In the genomic region with DNA sequence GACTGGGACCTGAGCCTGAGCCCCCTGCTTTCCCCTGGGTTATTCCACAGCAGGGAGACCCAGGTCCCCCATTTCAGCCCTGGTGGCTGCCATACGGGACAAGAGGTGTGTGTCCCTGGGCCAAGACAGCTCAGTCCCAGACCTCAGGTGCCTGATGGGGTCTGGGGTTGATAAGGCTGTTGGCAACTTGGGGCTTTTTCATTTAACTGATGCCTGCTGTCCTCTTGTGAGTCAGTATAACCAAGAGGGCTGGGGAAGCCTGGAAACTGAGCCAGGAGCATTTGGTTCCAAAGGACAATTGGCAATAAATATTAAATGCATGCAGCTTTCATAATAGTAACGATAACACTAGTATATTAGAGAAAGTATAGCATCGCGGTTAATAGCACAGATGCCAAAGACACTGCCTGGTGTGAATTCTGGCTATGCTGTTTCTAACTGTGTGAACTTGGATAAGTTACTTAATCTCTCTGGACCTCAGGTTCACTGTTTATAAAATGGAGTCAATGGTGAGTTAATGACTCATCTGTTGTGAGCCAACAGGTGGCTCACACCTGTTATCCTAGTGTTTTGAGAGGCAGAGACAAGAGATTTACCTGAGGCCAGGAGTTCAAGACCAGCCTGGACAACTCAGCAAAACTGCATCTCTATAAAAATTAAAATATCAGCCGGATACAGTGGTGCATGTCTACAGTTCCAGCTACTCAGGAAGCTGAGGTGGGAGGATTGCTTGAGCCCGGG, we compare ENCODE assay signal across 9 cellular contexts. TPM values are rescaled to one million over a fixed set of nuclear protein-coding genes. Genes with fewer than 3 reads are reported as not detected.
DNase-seq lines count a peak whose midpoint lies in the region; ATAC-seq, FAIRE-seq and TF ChIP-seq lines count a peak whose summit lies in the region.
"Had no signal": no experiment of that assay in that cellular context is flagged by ENCODE, and none has a peak within 500 bp of the region (broad histone marks: within the 10 kb centered on the region; RNA-seq: fewer than 3 reads in every experiment).

No MANE protein-coding gene starts in this region.

- H3K4me1 ChIP-seq in A549 (peaks cover 46% of the 10 kb centered on the region), HUES48 (ENCODE audit: control insufficient read depth, insufficient read depth, low read length) (peaks cover 4% of the 10 kb centered on the region; the same call in 1 of the 2 replicates), muscle layer of duodenum (ENCODE audit: control insufficient read depth in 1 of 2, insufficient read depth in 2 of 2, low read length in 2 of 2) (peaks cover 6 to 7% of the 10 kb centered on the region in 2 donors)

- TF ChIP-seq POLR2A in A549 (IDR thresholded peaks at IDR 0.05; ENCODE audit: low read length), result no peak

- H3K36me3 ChIP-seq in HUES48 (ENCODE audit: control insufficient read depth, insufficient read depth, low read length), result no peaks in the 10 kb centered on the region
- H3K36me3 ChIP-seq in muscle layer of duodenum (ENCODE audit: control insufficient read depth in 1 of 2, insufficient read depth in 2 of 2, low read length in 2 of 2), result no peaks in the 10 kb centered on the region

- no peaks in the 10 kb centered on the region for H3K9me3 ChIP-seq in A549
- no peaks in the 10 kb centered on the region for H3K9me3 ChIP-seq in HUES48 (ENCODE audit: control insufficient read depth, insufficient read depth, low read length)
- H3K9me3 ChIP-seq in muscle layer of duodenum (ENCODE audit: control insufficient read depth in 1 of 2, low read length in 2 of 2), result no peaks in the 10 kb centered on the region

- TF ChIP-seq CTCF in A549 (IDR thresholded peaks at IDR 0.05) (no peak), choroid plexus epithelial cell (conservative IDR thresholded peaks at IDR 0.05; ENCODE audit: low read depth, low read length) (no peak)

- DNase-seq in A549 (ENCODE audit: low read depth in 1 of 2, low spot score in 1 of 2), result no peak
- DNase-seq in choroid plexus epithelial cell (ENCODE audit: low read depth), result no peak
- DNase-seq in NCI-H510A (lab: John Stamatoyannopoulos, UW), result no peak
- DNase-seq in DMS 273 (lab: John Stamatoyannopoulos, UW; ENCODE audit: unreplicated experiment), result no peak
- no peak for DNase-seq in stimulated activated CD4-positive, alpha-beta T cell treated with anti-CD3 and anti-CD28 coated beads, Interleukin-2, amount 100 ng/mL, for 24 hours
- DNase-seq: amniotic stem cell had no signal

- ATAC-seq in A549, result no peak
- no peak for ATAC-seq in HG03442 (IDR thresholded peaks at IDR 0.05; ENCODE audit: unreplicated experiment)

- CTCF ChIA-PET in A549 (lab: Yijun Ruan, JAX), result interaction anchor here (1.1 to 2.2 kb wide), 3 partner anchors 9 to 227 kb away, joined by 3 to 14 read pairs (median 3); no protein-coding TSS in a partner anchor

- WGBS in A549 (ENCODE audit: missing lambda C conversion rate), result 78% methylated on average over 6 of the region's 6 CpGs

- TF ChIP-seq RAD21 in A549 (conservative IDR thresholded peaks at IDR 0.05 in 1 of 2, IDR thresholded peaks at IDR 0.05 in 1 of 2), result no peak

- peak overlapping the region; percentile 77 for H3K4me2 ChIP-seq in A549

- H3K9ac ChIP-seq in HUES48 (ENCODE audit: low read depth, low read length), result no peak overlapping the region

- POLR2A ChIA-PET in A549 (lab: Yijun Ruan, JAX), result interaction anchor here (1.0 to 1.1 kb wide), 2 partner anchors 88 to 112 kb away, joined by 3 to 9 read pairs; partner anchors contain the start of gene SLC8B1

- peak overlapping the region; percentile 62 for H3K4me3 ChIP-seq in A549
- H3K4me3 ChIP-seq in HUES48 (ENCODE audit: low read depth, low read length), result no peak overlapping the region
- peak overlapping the region; percentile 62 for H3K4me3 ChIP-seq in choroid plexus epithelial cell (ENCODE audit: low read depth, low read length)
- H3K4me3 ChIP-seq in muscle layer of duodenum (ENCODE audit: low read depth in 1 of 2, low read length in 2 of 2), result peak overlapping the region; percentile 55 to 56

- H3K27ac ChIP-seq in A549, result peak overlapping the region; percentile 83 to 96
- H3K27ac ChIP-seq in HUES48 (ENCODE audit: low read depth, low read length), result peak overlapping the region; percentile 66
- peak overlapping the region; percentile 65 for H3K27ac ChIP-seq in muscle layer of duodenum (ENCODE audit: low read length)

- no peak for TF ChIP-seq EP300 in A549 (IDR thresholded peaks at IDR 0.05)

- H3K27me3 ChIP-seq in HUES48 (ENCODE audit: control insufficient read depth, insufficient read depth, low read length) (no peaks in the 10 kb centered on the region), muscle layer of duodenum (ENCODE audit: low read depth, low read length) (no peaks in the 10 kb centered on the region)

- FAIRE-seq in A549 (lab: Jason Lieb, UNC), result no peak

TF ChIP-seq in A549, 52 proteins besides CTCF, POLR2A, EP300 and RAD21:
- TF ChIP-seq FOSL2 (IDR thresholded peaks at IDR 0.05), result no peak
- peak; percentile 52 for TF ChIP-seq FOSL2 (CRISPR knock-in tag; IDR thresholded peaks at IDR 0.05)
- no peak for TF ChIP-seq GATA3 (IDR thresholded peaks at IDR 0.05; ENCODE audit: borderline replicate concordance)
- peak; percentile 4 for TF ChIP-seq ZFP36 (IDR thresholded peaks at IDR 0.05; ENCODE audit: borderline replicate concordance, partially characterized antibody)

RNA-seq across cellular contexts. Expression of gene SDSL, which starts 0.9 kb away (rescaled TPM):
- polyA plus RNA-seq in A549 (2011; rRNA removed), result 21.0 and 22.0 TPM in 2 replicates
- polyA plus RNA-seq in A549 (2012; cell fraction: cytosol; rRNA removed), result 45.0 and 55.4 TPM in 2 replicates
- 41.1 and 51.2 TPM in 2 replicates for polyA plus RNA-seq in A549 (2012; cell fraction: nucleus; rRNA removed)
- polyA plus RNA-seq in A549 (2017; fragmentation: RNase III; extraction: RNeasy Plus Mini Kit Qiagen cat#74134 plus additional on column Dnase treatment), result 26.3 to 28.0 TPM (median 26.7 TPM) in 3 replicates
- polyA minus RNA-seq in A549 (2011; rRNA and poly(A)+ RNA removed), result 10.7 and 18.6 TPM in 2 replicates

RNA-seq across cellular contexts. Expression of gene SDS, which starts 19.4 kb away (rescaled TPM):
- polyA plus RNA-seq in A549 (2011; rRNA removed) (3.7 and 3.9 TPM in 2 replicates), A549 (2017; fragmentation: RNase III; extraction: RNeasy Plus Mini Kit Qiagen cat#74134 plus additional on column Dnase treatment) (5.4 to 7.3 TPM (median 6.5 TPM) in 3 replicates)
- 6.4 and 8.1 TPM in 2 replicates for polyA plus RNA-seq in A549 (2012; cell fraction: cytosol; rRNA removed)
- 10.0 and 10.8 TPM in 2 replicates for polyA plus RNA-seq in A549 (2012; cell fraction: nucleus; rRNA removed)
- polyA minus RNA-seq in A549 (2011; rRNA and poly(A)+ RNA removed), result 3.8 and 4.2 TPM in 2 replicates

RNA-seq across cellular contexts. Expression of gene LHX5, which starts 48.6 kb away (rescaled TPM):
- polyA plus RNA-seq in A549 (2011; rRNA removed) (not detected in 2 replicates), A549 (2017; fragmentation: RNase III; extraction: RNeasy Plus Mini Kit Qiagen cat#74134 plus additional on column Dnase treatment) (not detected in 3 replicates)
- not detected in 2 replicates for polyA plus RNA-seq in A549 (2012; cell fraction: cytosol; rRNA removed)
- polyA plus RNA-seq in A549 (2012; cell fraction: nucleus; rRNA removed), result 0.01 TPM in 1 of 2 replicates, not detected in the other
- polyA minus RNA-seq in A549 (2011; rRNA and poly(A)+ RNA removed), result not detected in 2 replicates
